8 cellular contexts compared by ENCODE assay signal in the genomic region with DNA sequence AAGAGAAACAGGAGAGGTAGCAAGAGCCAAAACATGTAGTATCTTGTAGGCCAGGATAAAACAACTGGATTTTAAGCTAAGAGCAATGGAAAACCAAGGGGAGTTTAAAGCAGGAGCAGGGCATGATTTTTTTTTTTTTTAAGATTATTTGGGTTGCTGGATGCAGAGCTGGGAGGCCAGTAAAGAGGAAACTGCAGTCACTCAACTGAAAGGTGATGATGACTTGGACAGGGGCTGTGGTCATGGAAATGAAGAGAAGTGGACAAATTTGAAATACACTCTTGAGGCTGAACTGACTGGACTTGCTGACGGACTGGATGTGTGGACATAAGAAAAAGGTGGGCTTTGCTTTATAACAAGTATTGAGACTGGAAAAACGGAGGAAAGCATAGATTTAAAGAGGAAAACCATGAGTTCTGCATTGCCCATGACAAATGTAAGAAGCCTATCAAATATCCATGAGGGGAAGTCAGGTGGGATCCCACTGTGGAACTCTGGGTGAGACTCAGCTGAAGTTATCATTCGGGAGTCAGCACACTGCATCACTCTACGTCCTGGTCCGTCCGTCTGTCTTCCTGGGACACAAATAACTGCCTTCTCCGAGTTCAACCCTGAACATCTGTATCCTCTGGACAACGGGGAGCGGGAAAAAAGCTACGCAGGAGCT. TPM values are rescaled to one million over a fixed set of nuclear protein-coding genes. Genes with fewer than 3 reads are reported as not detected.
DNase-seq lines count a peak whose midpoint lies in the region; ATAC-seq and TF ChIP-seq lines count a peak whose summit lies in the region.

No MANE protein-coding gene starts in this region.

- H3K27me3 ChIP-seq in PC-3 (ENCODE audit: low read length) (no peaks in the 10 kb centered on the region), muscle layer of duodenum (ENCODE audit: low read depth, low read length) (no peaks in the 10 kb centered on the region)

- peaks cover 85% of the 10 kb centered on the region for H3K79me2 ChIP-seq in PC-3 (ENCODE audit: low read length)

- TSS peak; percentile 54 for BruUV-seq in PC-3 (replicated peaks; lab: Mats Ljungman, UMichigan)

- H3K9ac ChIP-seq in PC-3 (ENCODE audit: low read length) = peak overlapping the region; percentile 90

- H4K20me1 ChIP-seq in PC-3 (ENCODE audit: low read length) = peaks cover 9% of the 10 kb centered on the region; the same call in 1 of the 2 replicates

- DNase-seq in GM12864 (ENCODE audit: low read depth) (no peak), HFF-Myc (ENCODE audit: extremely low read depth, low read depth) (no peak), PC-3 (no peak), GM10248 (ENCODE audit: extremely low spot score) (no peak), DMS 273 treated with DMSO at 0.1 percent for 48 hours (lab: John Stamatoyannopoulos, UW) (no peak)
- DNase-seq in effector memory CD8-positive, alpha-beta T cell = no peak

- H3K36me3 Mint-ChIP-seq in effector memory CD8-positive, alpha-beta T cell (ENCODE audit: insufficient read depth) = peaks cover 46% of the 10 kb centered on the region

- POLR2A ChIA-PET in PC-3 (lab: Charles Lee; ENCODE audit: unreplicated experiment) (interaction anchor here (1.0 to 1.5 kb wide), 3 partner anchors 26 to 53 kb away, joined by 5 to 20 read pairs (median 6); a partner anchor contains a TSS), GM10248 (lab: Yijun Ruan, JAX) (interaction anchor here (0.8 to 1.6 kb wide), 4 partner anchors 26 to 473 kb away, joined by 3 to 10 read pairs (median 4); a partner anchor contains a TSS)

- peak overlapping the region; percentile 39 for H3K27ac ChIP-seq in PC-3 (ENCODE audit: low read length)
- H3K27ac ChIP-seq in muscle layer of duodenum (ENCODE audit: low read length) = peak overlapping the region; percentile 98

- H2AFZ ChIP-seq in PC-3 (ENCODE audit: low read length) = peak overlapping the region; percentile 58

- H3K36me3 ChIP-seq in PC-3 (ENCODE audit: low read depth, low read length) = peaks cover 19% of the 10 kb centered on the region; the same call in 1 of the 2 replicates
- peaks cover 7 to 22% of the 10 kb centered on the region in 2 donors for H3K36me3 ChIP-seq in muscle layer of duodenum (ENCODE audit: control insufficient read depth in 1 of 2, insufficient read depth in 2 of 2, low read length in 2 of 2)

- peak overlapping the region; percentile 98 to 100 for H3K27ac Mint-ChIP-seq in effector memory CD8-positive, alpha-beta T cell

- CTCF ChIA-PET in PC-3 (lab: Charles Lee) = interaction anchor here (0.7 kb wide), 2 partner anchors 172 to 281 kb away, joined by 4 read pairs; no protein-coding TSS in a partner anchor
- CTCF ChIA-PET in GM10248 (lab: Yijun Ruan, JAX) = interaction anchor here (1.2 to 2.9 kb wide), 4 partner anchors 18 to 27 kb away, joined by 3 to 17 read pairs (median 4); no protein-coding TSS in a partner anchor

- H3K4me2 ChIP-seq in PC-3 (ENCODE audit: low read length) = peak overlapping the region; percentile 92

- H3K4me1 Mint-ChIP-seq in effector memory CD8-positive, alpha-beta T cell (ENCODE audit: low read depth in 2 of 2) = peaks cover 41 to 63% of the 10 kb centered on the region in 2 donors

- H3F3A ChIP-seq in PC-3 (ENCODE audit: low read length, unreplicated experiment) = no peaks in the 10 kb centered on the region

- H3K4me1 ChIP-seq in PC-3 (ENCODE audit: insufficient read depth, low read length) (peaks cover 31% of the 10 kb centered on the region), muscle layer of duodenum (ENCODE audit: control insufficient read depth in 1 of 2, insufficient read depth in 2 of 2, low read length in 2 of 2) (peaks cover 20 to 28% of the 10 kb centered on the region in 2 donors)

- TF ChIP-seq CTCF in GM12864 (IDR thresholded peaks at IDR 0.05; ENCODE audit: low read depth, low read length, missing control alignments) = no peak
- TF ChIP-seq CTCF in HFF-Myc (IDR thresholded peaks at IDR 0.05; ENCODE audit: low read depth, low read length, missing control alignments) = no peak
- no peak for TF ChIP-seq CTCF in PC-3 (conservative IDR thresholded peaks at IDR 0.05; ENCODE audit: low read depth, low read length)
- no peak for TF ChIP-seq CTCF in GM10248 (IDR thresholded peaks at IDR 0.05; ENCODE audit: control extremely low read depth, extremely low read depth, low read depth, missing control alignments)

- H3K9me2 ChIP-seq in PC-3 (replicated peaks; ENCODE audit: low read length) = no peaks in the 10 kb centered on the region

- H3K27me3 Mint-ChIP-seq in effector memory CD8-positive, alpha-beta T cell = no peaks in the 10 kb centered on the region

- peak overlapping the region; percentile 63 for H3K4me3 ChIP-seq in GM12864 (ENCODE audit: low read depth, low read length)
- H3K4me3 ChIP-seq in HFF-Myc (replicated peaks; ENCODE audit: low read depth, low read length) = peak overlapping the region; percentile 80
- peak overlapping the region; percentile 74 for H3K4me3 ChIP-seq in PC-3 (ENCODE audit: low read length)
- peak overlapping the region; percentile 85 to 98 for H3K4me3 ChIP-seq in muscle layer of duodenum (ENCODE audit: low read depth in 1 of 2, low read length in 2 of 2)

- H3K9me3 ChIP-seq in PC-3 (ENCODE audit: low read length) (no peaks in the 10 kb centered on the region), muscle layer of duodenum (ENCODE audit: control insufficient read depth in 1 of 2, low read length in 2 of 2) (no peaks in the 10 kb centered on the region)

- intact Hi-C loops in PC-3 (cut with micrococcal nuclease) = loop anchor here (1.0 to 5.0 kb wide), 4 partner anchors 33 to 475 kb away; a partner anchor contains a TSS

- H3K4me3 Mint-ChIP-seq in effector memory CD8-positive, alpha-beta T cell = peak overlapping the region; percentile 87 to 99

- ATAC-seq in PC-3 (peak; percentile 46), GM21825 (IDR thresholded peaks at IDR 0.05; ENCODE audit: unreplicated experiment) (no peak)
- peak; percentile 3 for ATAC-seq in effector memory CD8-positive, alpha-beta T cell (replicated peaks)

- no peaks in the 10 kb centered on the region for H3K9me3 Mint-ChIP-seq in effector memory CD8-positive, alpha-beta T cell

RNA-seq across cellular contexts. Expression of a gene that starts 0.7 kb away (rescaled TPM):
- total RNA-seq in PC-3 (2014; rRNA removed) = 24.3 and 26.1 TPM in 2 replicates

RNA-seq across cellular contexts. Expression of a gene that starts 0.9 kb away (rescaled TPM):
- total RNA-seq in PC-3 (2014; rRNA removed) = 22.0 and 27.2 TPM in 2 replicates

RNA-seq across cellular contexts. Expression of a gene that starts 52.9 kb away (rescaled TPM):
- 78.6 and 83.1 TPM in 2 replicates for total RNA-seq in PC-3 (2014; rRNA removed)

RNA-seq across cellular contexts. Expression of a gene that starts 53.0 kb away (rescaled TPM):
- total RNA-seq in PC-3 (2014; rRNA removed) = 39.5 and 43.3 TPM in 2 replicates
